In the genomic region with DNA sequence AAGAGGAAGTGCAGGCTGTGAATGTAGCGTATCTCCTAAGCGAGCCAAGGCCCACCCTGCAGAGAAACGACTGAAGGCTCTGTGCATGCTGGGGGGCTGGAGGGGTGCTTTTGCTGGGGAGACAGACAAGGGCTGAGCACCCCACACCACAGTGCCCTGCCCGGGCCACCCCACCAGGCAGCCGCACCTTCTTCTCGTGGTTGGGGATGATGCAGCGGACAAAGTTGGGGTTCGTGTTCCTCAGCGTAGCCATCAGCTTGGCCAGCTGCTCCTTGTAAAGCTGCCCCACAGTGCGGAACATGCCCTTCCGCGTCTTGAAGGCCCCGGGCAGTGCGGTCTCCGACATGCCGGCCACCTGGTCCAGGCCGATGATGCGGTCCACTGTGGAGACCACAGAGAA, we compare ENCODE assay signal across 1 cellular context.
TF ChIP-seq lines count a peak whose summit lies in the region.

No MANE protein-coding gene starts in this region.

TF ChIP-seq in K562, 482 proteins besides CTCF, POLR2A, EP300 and RAD21 (continued from another document):
- TF ChIP-seq POLR2G (IDR thresholded peaks at IDR 0.05; ENCODE audit: low read depth, low read length), result peak; percentile 34; the same call in 1 of the 2 replicates
TF ChIP-seq in K562: peak in this region for 1.
